In the genomic region with DNA sequence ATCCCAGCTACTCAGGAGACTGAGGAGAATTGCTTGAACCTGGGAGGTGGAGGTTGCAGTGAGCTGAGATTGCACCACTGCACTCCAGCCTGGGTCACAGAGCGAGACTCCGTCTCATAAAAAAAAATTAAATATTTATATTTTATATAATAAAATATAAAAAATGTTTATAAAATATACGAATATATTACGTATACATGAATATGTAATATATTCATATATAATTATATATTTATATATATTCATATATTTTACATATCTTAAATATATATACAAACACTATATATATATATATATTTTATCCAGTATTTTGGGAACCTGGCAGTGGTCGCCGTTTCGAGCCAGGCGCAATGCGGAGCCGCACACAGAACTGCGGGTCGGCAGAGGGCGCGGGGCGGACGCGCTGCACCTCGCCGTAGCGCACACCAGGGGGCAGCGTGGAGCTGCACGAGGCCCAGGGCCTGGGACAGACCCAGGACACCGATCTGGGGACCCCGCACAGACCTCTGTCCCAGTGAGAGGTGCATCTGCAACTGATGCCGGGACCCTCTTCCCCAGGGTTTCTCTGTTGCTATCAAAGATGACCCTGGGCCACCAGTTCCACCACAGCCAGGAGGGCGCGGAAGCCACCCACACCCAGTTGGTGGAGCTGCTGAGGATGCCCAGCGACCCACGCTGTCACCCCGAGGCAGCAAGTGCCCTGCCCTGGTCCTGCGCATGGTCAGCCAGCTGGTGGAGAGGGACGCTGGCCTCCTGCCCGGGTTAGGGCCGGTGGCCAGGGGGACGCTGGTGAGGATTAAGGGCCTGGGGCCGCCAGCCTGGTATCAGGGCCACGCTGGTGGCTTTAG, we compare ENCODE assay signal across 8 cellular contexts. TPM values are rescaled to one million over a fixed set of nuclear protein-coding genes. Genes with fewer than 3 reads are reported as not detected.
A peak's percentile ranks its signal among the peaks of the same experiment; 100 is the strongest.
DNase-seq lines count a peak whose midpoint lies in the region; ATAC-seq and TF ChIP-seq lines count a peak whose summit lies in the region.

No MANE protein-coding gene starts in this region.

- peak; percentile 89 for DNase-seq in AG08396 (ENCODE audit: low spot score)
- peak; percentile 86 for DNase-seq in Karpas-422
- peak; percentile 55 for DNase-seq in activated CD4-positive, alpha-beta T cell treated with anti-CD3 and anti-CD28 coated beads, Interleukin-2, amount 10 ng/mL, durations not matched to agents 7 days and 5 days
- DNase-seq in effector CD8-positive, alpha-beta T cell (lab: John Stamatoyannopoulos, UW), result peak; percentile 39
- peak; percentile 56 to 73 (median 57) for DNase-seq in mucosa of descending colon
- DNase-seq in stimulated activated naive CD8-positive, alpha-beta T cell treated with anti-CD3 and anti-CD28 coated beads, Interleukin-15, Interleukin-2, amounts not matched to agents 100 U/mL and 50 U/mL, for 24 hours, result peak; percentile 76

- H3K9me3 Mint-ChIP-seq in activated CD4-positive, alpha-beta T cell treated with anti-CD3 and anti-CD28 coated beads, Interleukin-2, amount 10 ng/mL, durations not matched to agents 7 days and 5 days, result no peaks in the 10 kb centered on the region

- H3K27ac ChIP-seq in Karpas-422 (ENCODE audit: low read length), result no peak overlapping the region

- H3K36me3 ChIP-seq in Karpas-422 (ENCODE audit: insufficient read depth, low read length) (no peaks in the 10 kb centered on the region), mucosa of descending colon (ENCODE audit: low read depth) (no peaks in the 10 kb centered on the region)

- H3K4me2 ChIP-seq in Karpas-422 (ENCODE audit: low read depth, low read length, poor library complexity, severe bottlenecking), result no peak overlapping the region

- ATAC-seq in GM18858 (IDR thresholded peaks at IDR 0.05; ENCODE audit: unreplicated experiment) (peak; percentile 47), mucosa of descending colon (peak; percentile 87), HG02840 (IDR thresholded peaks at IDR 0.05; ENCODE audit: low FRiP score, unreplicated experiment) (no peak)
- ATAC-seq in stimulated activated naive CD8-positive, alpha-beta T cell treated with anti-CD3 and anti-CD28 coated beads, Interleukin-15, Interleukin-2, amounts not matched to agents 100 U/mL and 50 U/mL, for 24 hours, result peak; percentile 82

- intact Hi-C loops in mucosa of descending colon (cut with DNase I, micrococcal nuclease), result no loop called here

- POLR2A ChIA-PET in activated CD4-positive, alpha-beta T cell treated with anti-CD3 and anti-CD28 coated beads, Interleukin-2, amount 10 ng/mL, durations not matched to agents 7 days and 5 days (lab: Charles Lee), result interaction anchor here (1.0 kb wide), 1 partner anchor 287 kb away, joined by 7 read pairs; no protein-coding TSS in a partner anchor

- H3K27me3 Mint-ChIP-seq in activated CD4-positive, alpha-beta T cell treated with anti-CD3 and anti-CD28 coated beads, Interleukin-2, amount 10 ng/mL, durations not matched to agents 7 days and 5 days, result no peaks in the 10 kb centered on the region

- H3K79me2 ChIP-seq in Karpas-422 (ENCODE audit: low read length), result no peaks in the 10 kb centered on the region

- no peaks in the 10 kb centered on the region for H3K4me1 ChIP-seq in Karpas-422 (ENCODE audit: low read length)
- H3K4me1 ChIP-seq in mucosa of descending colon (ENCODE audit: low read depth), result no peaks in the 10 kb centered on the region

- peaks cover 6% of the 10 kb centered on the region for H3K36me3 Mint-ChIP-seq in activated CD4-positive, alpha-beta T cell treated with anti-CD3 and anti-CD28 coated beads, Interleukin-2, amount 10 ng/mL, durations not matched to agents 7 days and 5 days (ENCODE audit: low read depth)

- H3K27ac Mint-ChIP-seq in activated CD4-positive, alpha-beta T cell treated with anti-CD3 and anti-CD28 coated beads, Interleukin-2, amount 10 ng/mL, durations not matched to agents 7 days and 5 days, result no peak overlapping the region

- no peak overlapping the region for H3K9ac ChIP-seq in Karpas-422 (ENCODE audit: low read length)

- H3K4me1 Mint-ChIP-seq in activated CD4-positive, alpha-beta T cell treated with anti-CD3 and anti-CD28 coated beads, Interleukin-2, amount 10 ng/mL, durations not matched to agents 7 days and 5 days, result peaks cover 8% of the 10 kb centered on the region

- H2AFZ ChIP-seq in Karpas-422 (ENCODE audit: low read length), result no peak overlapping the region

- H3K9me3 ChIP-seq in Karpas-422 (ENCODE audit: low read length), result no peaks in the 10 kb centered on the region
- no peaks in the 10 kb centered on the region for H3K9me3 ChIP-seq in mucosa of descending colon

- no peaks in the 10 kb centered on the region for H3K9me2 ChIP-seq in Karpas-422 (replicated peaks; ENCODE audit: insufficient read depth, low read length)

- no peaks in the 10 kb centered on the region for H3K27me3 ChIP-seq in Karpas-422 (ENCODE audit: low read length)

- H4K20me1 ChIP-seq in Karpas-422 (ENCODE audit: insufficient read depth, low read depth, low read length), result no peaks in the 10 kb centered on the region

- H3K4me3 ChIP-seq in Karpas-422 (ENCODE audit: low read length), result no peak overlapping the region
- H3K4me3 ChIP-seq in mucosa of descending colon, result no peak overlapping the region

- CTCF ChIA-PET in activated CD4-positive, alpha-beta T cell treated with anti-CD3 and anti-CD28 coated beads, Interleukin-2, amount 10 ng/mL, durations not matched to agents 7 days and 5 days (lab: Charles Lee), result interaction anchor here (0.7 to 2.4 kb wide), 7 partner anchors 9 to 288 kb away, joined by 3 to 12 read pairs (median 4); a partner anchor contains a TSS

- peak; percentile 85 for TF ChIP-seq CTCF in mucosa of descending colon (IDR thresholded peaks at IDR 0.05)

- H3K4me3 Mint-ChIP-seq in activated CD4-positive, alpha-beta T cell treated with anti-CD3 and anti-CD28 coated beads, Interleukin-2, amount 10 ng/mL, durations not matched to agents 7 days and 5 days, result no peak overlapping the region

RNA-seq across cellular contexts. Expression of a gene that starts 22.7 kb away (rescaled TPM):
- 14.5 and 41.1 TPM in 2 replicates for total RNA-seq in Karpas-422 (2014; rRNA removed; shearing (Covaris generic); ENCODE audit: low replicate concordance)
- 10 to 100 TPM; 61.1 to 71.3 TPM for total RNA-seq in activated CD4-positive, alpha-beta T cell treated with anti-CD3 and anti-CD28 coated beads, Interleukin-2, amount 10 ng/mL, durations not matched to agents 7 days and 5 days
- 10 to 100 TPM; 39.5 to 47.4 (median 45.2) TPM for total RNA-seq in mucosa of descending colon

Comparison
In these comparisons a context has a peak if more than half of its experiments do, and no peak if none do; other contexts are left out.
1. DNase-seq: peak in every context shown above with its lines; median percentile 89 in AG08396; 86 in Karpas-422; 76 in stimulated activated naive CD8-positive, alpha-beta T cell treated with anti-CD3 and anti-CD28 coated beads, Interleukin-15, Interleukin-2, amounts not matched to agents 100 U/mL and 50 U/mL, for 24 hours; 57 in mucosa of descending colon; 55 in activated CD4-positive, alpha-beta T cell treated with anti-CD3 and anti-CD28 coated beads, Interleukin-2, amount 10 ng/mL, durations not matched to agents 7 days and 5 days; 39 in effector CD8-positive, alpha-beta T cell.